In genomic region chr14:31222834-31223233, GRCh38 we compare ENCODE assay signal across 37 cellular contexts.
"Had no signal": no experiment of that assay in that cellular context is flagged by ENCODE, and none has a peak within 500 bp of the region (broad histone marks: within the 10 kb centered on the region; RNA-seq: fewer than 3 reads in every experiment).

No MANE protein-coding gene starts in this region.

- H3K27me3 ChIP-seq: adrenal gland, body of pancreas, brain microvascular endothelial cell, breast epithelium had no signal

- FAIRE-seq: astrocyte, TTC549 had no signal

- ATAC-seq: activated CD8-positive, alpha-beta T cell treated with anti-CD3 and anti-CD28 coated beads for 36 hours; activated naive CD4-positive, alpha-beta T cell treated with anti-CD3 and anti-CD28 coated beads, Interleukin-2, amount 50 U/mL, for 72 hours; activated T-cell treated with anti-CD3 and anti-CD28 coated beads, Interleukin-2, amount 50 U/mL, for 4 hours; activated T-cell treated with anti-CD3 and anti-CD28 coated beads, Interleukin-2, amount 50 U/mL, for 72 hours; activated T-helper 17 cell treated with anti-CD3 and anti-CD28 coated beads, Interleukin-2, amount 50 U/mL, for 72 hours; body of pancreas had no signal

- H3K4me3 ChIP-seq: adrenal gland, body of pancreas, breast epithelium had no signal

- H3K36me3 Mint-ChIP-seq: activated CD4-positive, alpha-beta memory T cell treated with anti-CD3 and anti-CD28 coated beads for 36 hours; activated naive CD4-positive, alpha-beta T cell treated with anti-CD3 and anti-CD28 coated beads, Interleukin-2, amount 50 U/mL, for 72 hours; activated naive CD8-positive, alpha-beta T cell treated with anti-CD3 and anti-CD28 coated beads for 36 hours had no signal

- H3K4me1 ChIP-seq: adrenal gland, body of pancreas, breast epithelium had no signal

- H3K27ac ChIP-seq: adrenal gland, body of pancreas, brain microvascular endothelial cell, breast epithelium, VCaP had no signal

- H3K9me3 ChIP-seq: adrenal gland, body of pancreas, breast epithelium had no signal

- DNase-seq: activated B cell treated with CpG ODN at 0.5 μM for 24 hours; activated CD4-positive, alpha-beta memory T cell treated with anti-CD3 and anti-CD28 coated beads for 36 hours; activated CD4-positive, alpha-beta T cell treated with anti-CD3 and anti-CD28 coated beads for 4 hours; activated CD4-positive, alpha-beta T cell treated with anti-CD3 and anti-CD28 coated beads, Interleukin-2, amount 10 ng/mL, durations not matched to agents 24 days and 14 days; activated CD4-positive, alpha-beta T cell treated with anti-CD3 and anti-CD28 coated beads, Interleukin-2, amount 50 U/mL, for 1 hour; activated CD4-positive, alpha-beta T cell treated with anti-CD3 and anti-CD28 coated beads, Interleukin-2, amount 50 U/mL, for 4 hours; activated CD4-positive, CD25-positive, alpha-beta regulatory T cell treated with anti-CD3 and anti-CD28 coated beads, Interleukin-2, amount 50 U/mL, for 72 hours; activated CD8-positive, alpha-beta memory T cell treated with anti-CD3 and anti-CD28 coated beads, Interleukin-2, amount 50 U/mL, for 4 hours; activated CD8-positive, alpha-beta T cell treated with anti-CD3 and anti-CD28 coated beads for 36 hours; activated effector memory CD4-positive, alpha-beta T cell treated with anti-CD3 and anti-CD28 coated beads, Interleukin-2, amount 50 U/mL, for 16 hours; activated gamma-delta T cell treated with Interleukin-2 at 50 U/mL for 16 hours; activated naive CD4-positive, alpha-beta T cell; activated naive CD4-positive, alpha-beta T cell treated with anti-CD3 and anti-CD28 coated beads for 36 hours; activated naive CD4-positive, alpha-beta T cell treated with anti-CD3 and anti-CD28 coated beads, Interleukin-2, amount 50 U/mL, for 16 hours; activated naive CD8-positive, alpha-beta T cell treated with anti-CD3 and anti-CD28 coated beads for 36 hours; activated T-cell treated with anti-CD3 and anti-CD28 coated beads for 4 hours; activated T-cell treated with anti-CD3 and anti-CD28 coated beads, Interleukin-2, amount 50 U/mL, for 1 hour; activated T-cell treated with anti-CD3 and anti-CD28 coated beads, Interleukin-2, amount 50 U/mL, for 4 hours; activated T-cell treated with anti-CD3 and anti-CD28 coated beads, Interleukin-2, amount 50 U/mL, for 72 hours; adrenal gland; amniotic stem cell; aorta; body of pancreas; brain microvascular endothelial cell; central memory CD4-positive, alpha-beta T cell; T-helper 1 cell; T-helper 2 cell; T-helper 9 cell had no signal

- H3K27me3 Mint-ChIP-seq: activated B cell treated with CpG ODN at 0.5 μM for 24 hours; activated CD4-positive, alpha-beta memory T cell treated with anti-CD3 and anti-CD28 coated beads for 36 hours; activated CD8-positive, alpha-beta T cell treated with anti-CD3 and anti-CD28 coated beads for 36 hours; activated naive CD8-positive, alpha-beta T cell treated with anti-CD3 and anti-CD28 coated beads for 36 hours; activated T-helper 17 cell treated with anti-CD3 and anti-CD28 coated beads, Interleukin-2, amount 50 U/mL, for 72 hours had no signal

- H3K9me3 Mint-ChIP-seq: activated B cell treated with CpG ODN at 0.5 μM for 24 hours; activated CD4-positive, alpha-beta memory T cell treated with anti-CD3 and anti-CD28 coated beads for 36 hours; activated CD4-positive, alpha-beta T cell treated with anti-CD3 and anti-CD28 coated beads, Interleukin-2, amount 10 ng/mL, durations not matched to agents 24 days and 14 days; activated CD8-positive, alpha-beta T cell treated with anti-CD3 and anti-CD28 coated beads for 36 hours; activated naive CD4-positive, alpha-beta T cell treated with anti-CD3 and anti-CD28 coated beads for 36 hours; activated naive CD4-positive, alpha-beta T cell treated with anti-CD3 and anti-CD28 coated beads, Interleukin-2, amount 50 U/mL, for 72 hours; activated naive CD8-positive, alpha-beta T cell treated with anti-CD3 and anti-CD28 coated beads for 36 hours; activated T-cell treated with anti-CD3 and anti-CD28 coated beads, Interleukin-2, amount 50 U/mL, for 4 hours; activated T-cell treated with anti-CD3 and anti-CD28 coated beads, Interleukin-2, amount 50 U/mL, for 72 hours; activated T-helper 1 cell treated with anti-CD3 and anti-CD28 coated beads, Interleukin-12 subunit alpha, Interleukin-12 subunit beta, Interleukin-2, Interleukin-4 antibody, amounts not matched to agents 30 ng/mL and 10 ng/mL and 1 ng/mL, durations not matched to agents 14 hours and 24 hours and 36 hours; activated T-helper 17 cell treated with anti-CD3 and anti-CD28 coated beads, Interleukin-2, amount 50 U/mL, for 72 hours; T-helper 1 cell treated with Interleukin-12 subunit alpha and Interleukin-12 subunit beta and Interleukin-4 antibody, amounts not matched to agents 30 μg/mL and 1 μg/mL, for 36 hours; T-helper 2 cell treated with Interferon-gamma antibody and Interleukin-4, amounts not matched to agents 5 μg/mL and 100 μg/mL, for 36 hours had no signal

- H3K4me1 Mint-ChIP-seq: activated B cell treated with CpG ODN at 0.5 μM for 24 hours; activated CD4-positive, alpha-beta T cell treated with anti-CD3 and anti-CD28 coated beads, Interleukin-2, amount 10 ng/mL, durations not matched to agents 24 days and 14 days; activated naive CD8-positive, alpha-beta T cell treated with anti-CD3 and anti-CD28 coated beads for 36 hours; activated T-helper 17 cell treated with anti-CD3 and anti-CD28 coated beads, Interleukin-2, amount 50 U/mL, for 72 hours had no signal

- H3K36me3 ChIP-seq: adrenal gland, brain microvascular endothelial cell, breast epithelium had no signal

- H3K4me3 Mint-ChIP-seq: activated B cell treated with CpG ODN at 0.5 μM for 24 hours; activated CD4-positive, alpha-beta memory T cell treated with anti-CD3 and anti-CD28 coated beads for 36 hours; activated CD4-positive, alpha-beta T cell treated with anti-CD3 and anti-CD28 coated beads, Interleukin-2, amount 10 ng/mL, durations not matched to agents 24 days and 14 days; activated CD8-positive, alpha-beta T cell treated with anti-CD3 and anti-CD28 coated beads for 36 hours; activated naive CD4-positive, alpha-beta T cell treated with anti-CD3 and anti-CD28 coated beads for 36 hours; activated naive CD8-positive, alpha-beta T cell treated with anti-CD3 and anti-CD28 coated beads for 36 hours; activated T-cell treated with anti-CD3 and anti-CD28 coated beads, Interleukin-2, amount 50 U/mL, for 4 hours; activated T-cell treated with anti-CD3 and anti-CD28 coated beads, Interleukin-2, amount 50 U/mL, for 72 hours; activated T-helper 1 cell treated with anti-CD3 and anti-CD28 coated beads, Interleukin-12 subunit alpha, Interleukin-12 subunit beta, Interleukin-2, Interleukin-4 antibody, amounts not matched to agents 30 ng/mL and 10 ng/mL and 1 ng/mL, durations not matched to agents 14 hours and 24 hours and 36 hours; activated T-helper 17 cell treated with anti-CD3 and anti-CD28 coated beads, Interleukin-2, amount 50 U/mL, for 72 hours; T-helper 1 cell treated with Interleukin-12 subunit alpha and Interleukin-12 subunit beta and Interleukin-4 antibody, amounts not matched to agents 30 μg/mL and 1 μg/mL, for 36 hours; T-helper 2 cell treated with Interferon-gamma antibody and Interleukin-4, amounts not matched to agents 5 μg/mL and 100 μg/mL, for 36 hours had no signal

- H3K27ac Mint-ChIP-seq: activated B cell treated with CpG ODN at 0.5 μM for 24 hours; activated CD4-positive, alpha-beta memory T cell treated with anti-CD3 and anti-CD28 coated beads for 36 hours; activated CD4-positive, alpha-beta T cell treated with anti-CD3 and anti-CD28 coated beads, Interleukin-2, amount 10 ng/mL, durations not matched to agents 24 days and 14 days; activated CD8-positive, alpha-beta T cell treated with anti-CD3 and anti-CD28 coated beads for 36 hours; activated naive CD4-positive, alpha-beta T cell treated with anti-CD3 and anti-CD28 coated beads for 36 hours; activated naive CD4-positive, alpha-beta T cell treated with anti-CD3 and anti-CD28 coated beads, Interleukin-2, amount 50 U/mL, for 72 hours; activated naive CD8-positive, alpha-beta T cell treated with anti-CD3 and anti-CD28 coated beads for 36 hours; activated T-cell treated with anti-CD3 and anti-CD28 coated beads, Interleukin-2, amount 50 U/mL, for 72 hours; activated T-helper 1 cell treated with anti-CD3 and anti-CD28 coated beads, Interleukin-12 subunit alpha, Interleukin-12 subunit beta, Interleukin-2, Interleukin-4 antibody, amounts not matched to agents 30 ng/mL and 10 ng/mL and 1 ng/mL, durations not matched to agents 14 hours and 24 hours and 36 hours; activated T-helper 17 cell treated with anti-CD3 and anti-CD28 coated beads, Interleukin-2, amount 50 U/mL, for 72 hours; T-helper 1 cell treated with Interleukin-12 subunit alpha and Interleukin-12 subunit beta and Interleukin-4 antibody, amounts not matched to agents 30 μg/mL and 1 μg/mL, for 36 hours; T-helper 2 cell treated with Interferon-gamma antibody and Interleukin-4, amounts not matched to agents 5 μg/mL and 100 μg/mL, for 36 hours had no signal
